ENCODE assay signal across 16 cellular contexts in genomic region chr17:31401456-31402254, GRCh38. TPM values are rescaled to one million over a fixed set of nuclear protein-coding genes. Genes with fewer than 3 reads are reported as not detected.
"Had no signal": no experiment of that assay in that cellular context is flagged by ENCODE, and none has a peak within 500 bp of the region (broad histone marks: within the 10 kb centered on the region; RNA-seq: fewer than 3 reads in every experiment).

No MANE protein-coding gene starts in this region.

- H3K4me3 Mint-ChIP-seq: activated CD4-positive, alpha-beta memory T cell treated with anti-CD3 and anti-CD28 coated beads for 36 hours; activated naive CD4-positive, alpha-beta T cell treated with anti-CD3 and anti-CD28 coated beads for 36 hours; dendritic cell treated with granulocyte-macrophage colony-stimulating factor and Interleukin-4, amounts not matched to agents 40 ng/mL and 50 ng/mL, for 4 days; naive B cell; stimulated activated effector memory CD8-positive, alpha-beta T cell treated with anti-CD3 and anti-CD28 coated beads, Interleukin-12 subunit alpha, Interleukin-12 subunit beta, amount 100 ng/mL, for 72 hours had no signal

- H3K27ac ChIP-seq: neutrophil, right atrium auricular region, skin epidermis, tibial artery, vagina had no signal

- H3K9me3 Mint-ChIP-seq: activated CD4-positive, alpha-beta memory T cell treated with anti-CD3 and anti-CD28 coated beads for 36 hours; activated naive CD4-positive, alpha-beta T cell treated with anti-CD3 and anti-CD28 coated beads for 36 hours; dendritic cell treated with granulocyte-macrophage colony-stimulating factor and Interleukin-4, amounts not matched to agents 40 ng/mL and 50 ng/mL, for 4 days; stimulated activated effector memory CD8-positive, alpha-beta T cell treated with anti-CD3 and anti-CD28 coated beads, Interleukin-12 subunit alpha, Interleukin-12 subunit beta, amount 100 ng/mL, for 72 hours had no signal

- H3K36me3 ChIP-seq: neutrophil, right atrium auricular region, tibial artery, vagina had no signal

- H3K4me3 ChIP-seq: lung, right atrium auricular region, skin epidermis, tibial artery, vagina had no signal

- H3K27me3 ChIP-seq: right atrium auricular region, vagina had no signal

- H3K4me1 ChIP-seq: right atrium auricular region, tibial artery, vagina had no signal

- DNase-seq: activated CD4-positive, alpha-beta memory T cell treated with anti-CD3 and anti-CD28 coated beads for 36 hours; activated CD4-positive, alpha-beta T cell treated with anti-CD3 and anti-CD28 coated beads for 1 hour; activated CD8-positive, alpha-beta memory T cell treated with anti-CD3 and anti-CD28 coated beads, Interleukin-2, amount 50 U/mL, for 4 hours; activated naive CD4-positive, alpha-beta T cell treated with anti-CD3 and anti-CD28 coated beads for 36 hours; hypothalamus; left colon; naive B cell had no signal

- H3K36me3 Mint-ChIP-seq: activated CD4-positive, alpha-beta memory T cell treated with anti-CD3 and anti-CD28 coated beads for 36 hours; naive B cell; stimulated activated effector memory CD8-positive, alpha-beta T cell treated with anti-CD3 and anti-CD28 coated beads, Interleukin-12 subunit alpha, Interleukin-12 subunit beta, amount 100 ng/mL, for 72 hours had no signal

- ATAC-seq: left colon; stimulated activated effector memory CD8-positive, alpha-beta T cell treated with anti-CD3 and anti-CD28 coated beads, Interleukin-12 subunit alpha, Interleukin-12 subunit beta, amount 100 ng/mL, for 72 hours had no signal

- H3K27ac Mint-ChIP-seq: activated CD4-positive, alpha-beta memory T cell treated with anti-CD3 and anti-CD28 coated beads for 36 hours; activated naive CD4-positive, alpha-beta T cell treated with anti-CD3 and anti-CD28 coated beads for 36 hours; dendritic cell treated with granulocyte-macrophage colony-stimulating factor and Interleukin-4, amounts not matched to agents 40 ng/mL and 50 ng/mL, for 4 days; naive B cell; stimulated activated effector memory CD8-positive, alpha-beta T cell treated with anti-CD3 and anti-CD28 coated beads, Interleukin-12 subunit alpha, Interleukin-12 subunit beta, amount 100 ng/mL, for 72 hours had no signal

- H3K9me3 ChIP-seq: neutrophil, right atrium auricular region, tibial artery, vagina had no signal

RNA-seq across cellular contexts. Expression of gene RAB11FIP4, which starts 10.2 kb away (rescaled TPM):
- total RNA-seq: glomerular endothelial cell had no signal
